In genomic region chr6:12393100-12393499, GRCh38 we compare ENCODE assay signal across 24 cellular contexts.
"Had no signal": no experiment of that assay in that cellular context is flagged by ENCODE, and none has a peak within 500 bp of the region (broad histone marks: within the 10 kb centered on the region; RNA-seq: fewer than 3 reads in every experiment).

No MANE protein-coding gene starts in this region.

- H3K79me2 ChIP-seq: hepatocyte had no signal

- H3K36me3 ChIP-seq: esophagus muscularis mucosa, gastroesophageal sphincter, heart left ventricle, pancreas, suprapubic skin, transverse colon, upper lobe of right lung, uterus had no signal

- H3K9me3 Mint-ChIP-seq: nephron progenitor cell; stimulated activated naive CD8-positive, alpha-beta T cell treated with anti-CD3 and anti-CD28 coated beads, Interleukin-15, amount 100 ng/mL, for 72 hours had no signal

- H3K27me3 ChIP-seq: esophagus muscularis mucosa, foreskin keratinocyte, gastroesophageal sphincter, heart left ventricle, hepatocyte, pancreas, suprapubic skin, transverse colon, upper lobe of right lung, uterus had no signal

- DNase-seq: cortex of kidney; dorsolateral prefrontal cortex; effector CD4-positive, alpha-beta T cell; kidney; naive thymus-derived CD8-positive, alpha-beta T cell; nephron progenitor cell; nucleus accumbens; pancreas; stimulated activated CD4-positive, alpha-beta T cell treated with anti-CD3 and anti-CD28 coated beads, Interleukin-12 subunit alpha, Interleukin-12 subunit beta, amount 100 ng/mL, for 4 hours; stimulated activated CD4-positive, alpha-beta T cell treated with anti-CD3 and anti-CD28 coated beads, Interleukin-1b, Interleukin-23, amount 100 ng/mL, for 48 hours; stimulated activated CD4-positive, alpha-beta T cell treated with anti-CD3 and anti-CD28 coated beads, Interleukin-4, amount 100 ng/mL, for 1 hour; stimulated activated CD8-positive, alpha-beta memory T cell treated with anti-CD3 and anti-CD28 coated beads, Interleukin-4, amount 100 ng/mL, for 48 hours; stimulated activated naive CD4-positive, alpha-beta T cell; stimulated activated naive CD8-positive, alpha-beta T cell treated with anti-CD3 and anti-CD28 coated beads, Interleukin-15, amount 100 ng/mL, for 72 hours; transverse colon; upper lobe of right lung; uterus had no signal

- H3K4me3 Mint-ChIP-seq: naive thymus-derived CD8-positive, alpha-beta T cell; nephron progenitor cell; stimulated activated naive CD8-positive, alpha-beta T cell treated with anti-CD3 and anti-CD28 coated beads, Interleukin-15, amount 100 ng/mL, for 72 hours had no signal

- H3K27ac ChIP-seq: dorsolateral prefrontal cortex, esophagus muscularis mucosa, foreskin keratinocyte, gastroesophageal sphincter, heart left ventricle, hepatocyte, pancreas, suprapubic skin, transverse colon, upper lobe of right lung, uterus had no signal

- H3K27ac Mint-ChIP-seq: naive thymus-derived CD8-positive, alpha-beta T cell; nephron progenitor cell; stimulated activated naive CD8-positive, alpha-beta T cell treated with anti-CD3 and anti-CD28 coated beads, Interleukin-15, amount 100 ng/mL, for 72 hours had no signal

- H3K4me2 ChIP-seq: hepatocyte, smooth muscle cell had no signal

- H3K4me1 ChIP-seq: foreskin keratinocyte, suprapubic skin, upper lobe of right lung, uterus had no signal

- H3K4me3 ChIP-seq: dorsolateral prefrontal cortex, esophagus muscularis mucosa, gastroesophageal sphincter, heart left ventricle, hepatocyte, pancreas, smooth muscle cell, suprapubic skin, transverse colon, upper lobe of right lung, uterus had no signal

- H3K4me1 Mint-ChIP-seq: naive thymus-derived CD8-positive, alpha-beta T cell; stimulated activated naive CD8-positive, alpha-beta T cell treated with anti-CD3 and anti-CD28 coated beads, Interleukin-15, amount 100 ng/mL, for 72 hours had no signal

- H3K9me3 ChIP-seq: esophagus muscularis mucosa, gastroesophageal sphincter, heart left ventricle, pancreas, suprapubic skin, transverse colon, upper lobe of right lung, uterus had no signal
